Comparison of ENCODE assay signal across 7 cellular contexts in genomic region chr11:1389932-1390587, GRCh38. TPM values are rescaled to one million over a fixed set of nuclear protein-coding genes. Genes with fewer than 3 reads are reported as not detected.
A peak's percentile ranks its signal among the peaks of the same experiment; 100 is the strongest.
DNase-seq lines count a peak whose midpoint lies in the region; TF ChIP-seq lines count a peak whose summit lies in the region.

Gene BRSK2 (plus strand): TSS chr11:1389934. CDS start chr11:1390285, 351 bp downstream.

- WGBS in spleen, 5 donors: 0 to 17% (median 1%) methylated on average over 24 to 123 of the region's 123 CpGs

- TF ChIP-seq POLR2A in spleen (IDR thresholded peaks at IDR 0.05): no peak

- H3K4me3 ChIP-seq in HEK293 (ENCODE audit: low read depth, low read length) (peak within 1 kb of the TSS; percentile 39), left ventricle myocardium inferior (peak within 1 kb of the TSS; percentile 76), spleen (peak within 1 kb of the TSS; percentile 36 to 80 (median 50))

- TF ChIP-seq CTCF in HEK293 (tag by site-specific recombination; IDR thresholded peaks at IDR 0.05) (no peak), VCaP (conservative IDR thresholded peaks at IDR 0.05) (no peak), left ventricle myocardium inferior (IDR thresholded peaks at IDR 0.05; ENCODE audit: borderline replicate concordance) (no peak), spleen (IDR thresholded peaks at IDR 0.05 in 8 of 11, conservative IDR thresholded peaks at IDR 0.05 in 3 of 11) (no peak)

- POLR2A ChIA-PET in HEK293 (lab: Yijun Ruan, JAX): no interaction called here

- intact Hi-C loops in left ventricle myocardium inferior (cut with micrococcal nuclease): no loop called here
- intact Hi-C loops in spleen (cut with DNase I; ENCODE audit: low total_unique reads): no loop called here

- H3K36me3 ChIP-seq in HEK293 (ENCODE audit: control insufficient read depth in 2 of 2, insufficient read depth in 1 of 2, low read length in 2 of 2) (peaks cover 0 to 11% of the 10 kb centered on the region in 2 experiments; a peak in 1 of 3 replicates), left ventricle myocardium inferior (no peaks in the 10 kb centered on the region), spleen (no peaks in the 10 kb centered on the region)

- peaks cover 56% of the 10 kb centered on the region for H3K27me3 ChIP-seq in left ventricle myocardium inferior (ENCODE audit: low read depth)
- peaks cover 7 to 63% (median 36%) of the 10 kb centered on the region in 7 donors for H3K27me3 ChIP-seq in spleen (replicated peaks in 1 of 7)

- DNase-seq in left ventricle myocardium inferior (no peak), spleen (no peak), T-helper 9 cell (no peak), H4 (ENCODE audit: low spot score) (no peak), Ammon's horn (ENCODE audit: low spot score) (no peak)

- H3K9me3 ChIP-seq in HEK293 (ENCODE audit: control insufficient read depth, insufficient read depth, low read depth, low read length) (no peaks in the 10 kb centered on the region), left ventricle myocardium inferior (replicated peaks) (no peaks in the 10 kb centered on the region), spleen (no peaks in the 10 kb centered on the region)

- H3K4me1 ChIP-seq in HEK293 (ENCODE audit: control insufficient read depth, insufficient read depth, low read length) (no peaks in the 10 kb centered on the region), left ventricle myocardium inferior (peaks cover 22% of the 10 kb centered on the region), spleen (peaks cover 6 to 25% (median 15%) of the 10 kb centered on the region in 6 donors)

- H3K27ac ChIP-seq in HEK293 (ENCODE audit: extremely low read depth, low read depth, low read length) (peak within 1 kb of the TSS; percentile 44; the same call in 1 of the 2 replicates), VCaP (peak within 1 kb of the TSS; percentile 97), left ventricle myocardium inferior (replicated peaks) (peak within 1 kb of the TSS; percentile 71), spleen (peak within 1 kb of the TSS; percentile 42 to 85 (median 68))

- CTCF ChIA-PET in HEK293 (lab: Yijun Ruan, JAX): interaction anchor here (0.7 kb wide), 1 partner anchor 14 kb away, joined by 3 read pairs; no protein-coding TSS in a partner anchor

TF ChIP-seq in HEK293, 187 proteins besides CTCF, POLR2A, EP300 and RAD21:
- TF ChIP-seq ZBTB48 (tag by site-specific recombination; IDR thresholded peaks at IDR 0.05): no peak
- TF ChIP-seq ZNF830 (tag by site-specific recombination; IDR thresholded peaks at IDR 0.05; ENCODE audit: low read depth): no peak
- no peak for TF ChIP-seq ZNF791 (tag by site-specific recombination; IDR thresholded peaks at IDR 0.05)
- no peak for TF ChIP-seq ZNF704 (tag by site-specific recombination; IDR thresholded peaks at IDR 0.05)
- no peak for TF ChIP-seq ZNF157 (tag by site-specific recombination; IDR thresholded peaks at IDR 0.05)

RNA-seq across cellular contexts. Expression of gene BRSK2, which starts in this region (rescaled TPM):
- 0.52 TPM for total RNA-seq in left ventricle myocardium inferior
- total RNA-seq in spleen: under 1 TPM; 0.26 to 0.77 (median 0.47) TPM
- polyA plus RNA-seq in spleen: 1 to 10 TPM in 1 of 3 donors, under 1 TPM in 2; 0.17 to 1.5 (median 0.32) TPM
- total RNA-seq in H4 (2014; rRNA removed; shearing (Covaris generic)): 1.3 and 2.5 TPM in 2 replicates

Comparison
In these comparisons a context has a peak if more than half of its experiments do, and no peak if none do; other contexts are left out.
1. H3K27ac ChIP-seq: peak in every context shown above with its lines; median percentile 97 in VCaP; 71 in left ventricle myocardium inferior; 68 in spleen; 44 in HEK293.